Comparison of ENCODE assay signal across 15 cellular contexts in the genomic region with DNA sequence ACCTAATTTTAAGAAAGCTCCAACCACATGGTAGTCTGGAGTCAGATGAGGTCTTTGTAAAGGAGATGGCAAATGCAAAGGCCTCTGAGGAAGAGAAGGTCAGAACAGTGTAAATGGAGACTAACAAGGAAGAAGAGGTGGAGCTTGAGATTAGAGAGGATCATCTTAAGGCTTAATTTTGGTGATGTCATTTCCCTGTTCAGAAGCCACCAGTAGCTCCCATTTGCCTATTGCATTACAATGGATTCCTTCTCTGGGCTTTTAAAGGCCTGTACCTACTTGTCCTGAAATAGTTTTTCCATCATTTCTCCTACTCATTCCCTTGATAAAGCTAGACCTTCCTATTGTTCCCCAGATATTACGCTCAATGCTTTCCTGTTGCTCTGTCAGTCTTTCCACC.
"Had no signal": no experiment of that assay in that cellular context is flagged by ENCODE, and none has a peak within 500 bp of the region (broad histone marks: within the 10 kb centered on the region; RNA-seq: fewer than 3 reads in every experiment).

No MANE protein-coding gene starts in this region.

- H3K4me1 ChIP-seq: stomach had no signal

- H3K4me3 ChIP-seq: esophagus muscularis mucosa, SJSA1, stomach, tibial nerve had no signal

- H3K4me3 Mint-ChIP-seq: activated CD4-positive, alpha-beta memory T cell treated with anti-CD3 and anti-CD28 coated beads for 36 hours; activated naive CD8-positive, alpha-beta T cell treated with anti-CD3 and anti-CD28 coated beads, Interleukin-2, amount 10 ng/mL, durations not matched to agents 7 days and 5 days; activated T-cell treated with anti-CD3 and anti-CD28 coated beads, Interleukin-2, amount 50 U/mL, for 4 hours; mesothelial cell of epicardium; naive B cell had no signal

- H3K36me3 ChIP-seq: esophagus muscularis mucosa, SJSA1, stomach, tibial nerve had no signal

- H3K9me3 ChIP-seq: esophagus muscularis mucosa, SJSA1, stomach, tibial nerve had no signal

- H3K4me1 Mint-ChIP-seq: mesothelial cell of epicardium, naive B cell had no signal

- ATAC-seq: activated T-cell treated with anti-CD3 and anti-CD28 coated beads, Interleukin-2, amount 50 U/mL, for 4 hours had no signal

- DNase-seq: activated CD4-positive, alpha-beta memory T cell treated with anti-CD3 and anti-CD28 coated beads for 36 hours; activated gamma-delta T cell treated with Interleukin-2 at 50 U/mL for 16 hours; activated naive CD8-positive, alpha-beta T cell treated with anti-CD3 and anti-CD28 coated beads, Interleukin-2, amount 10 ng/mL, durations not matched to agents 7 days and 5 days; activated T-cell treated with anti-CD3 and anti-CD28 coated beads, Interleukin-2, amount 50 U/mL, for 4 hours; caudate nucleus; islet precursor cell; naive B cell; retina; stomach; SW 1271 had no signal

- H3K36me3 Mint-ChIP-seq: activated CD4-positive, alpha-beta memory T cell treated with anti-CD3 and anti-CD28 coated beads for 36 hours; mesothelial cell of epicardium; naive B cell had no signal

- H3K27me3 Mint-ChIP-seq: activated CD4-positive, alpha-beta memory T cell treated with anti-CD3 and anti-CD28 coated beads for 36 hours; activated naive CD8-positive, alpha-beta T cell treated with anti-CD3 and anti-CD28 coated beads, Interleukin-2, amount 10 ng/mL, durations not matched to agents 7 days and 5 days; naive B cell had no signal

- H3K27ac ChIP-seq: esophagus muscularis mucosa, parathyroid adenoma, SJSA1, stomach, tibial nerve had no signal

- H3K27ac Mint-ChIP-seq: activated CD4-positive, alpha-beta memory T cell treated with anti-CD3 and anti-CD28 coated beads for 36 hours; activated naive CD8-positive, alpha-beta T cell treated with anti-CD3 and anti-CD28 coated beads, Interleukin-2, amount 10 ng/mL, durations not matched to agents 7 days and 5 days; mesothelial cell of epicardium; naive B cell had no signal

- H3K9me3 Mint-ChIP-seq: activated CD4-positive, alpha-beta memory T cell treated with anti-CD3 and anti-CD28 coated beads for 36 hours; activated T-cell treated with anti-CD3 and anti-CD28 coated beads, Interleukin-2, amount 50 U/mL, for 4 hours; mesothelial cell of epicardium had no signal

- H3K27me3 ChIP-seq: esophagus muscularis mucosa, SJSA1, stomach, tibial nerve had no signal
